Comparison of ENCODE assay signal across 18 cellular contexts in the genomic region with DNA sequence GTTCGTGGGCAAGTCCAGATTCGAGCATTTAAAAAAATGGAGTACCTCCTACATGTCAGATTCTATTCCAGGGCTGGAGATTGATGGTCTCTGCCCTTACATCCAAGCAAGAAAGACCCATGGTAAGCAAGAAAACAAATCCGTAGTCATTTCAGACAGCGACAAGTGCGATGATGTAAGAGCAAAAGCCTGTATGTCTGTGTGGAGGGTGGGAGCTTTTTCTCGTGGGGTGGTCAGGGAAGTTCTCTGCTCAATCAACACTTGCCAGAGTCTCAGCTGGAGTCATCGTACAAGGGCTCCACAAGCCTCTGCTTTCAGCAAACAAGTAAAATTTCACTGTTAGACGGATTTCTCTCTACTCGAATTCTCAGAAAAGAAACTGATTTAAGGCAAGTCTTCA.
"Had no signal": no experiment of that assay in that cellular context is flagged by ENCODE, and none has a peak within 500 bp of the region (broad histone marks: within the 10 kb centered on the region; RNA-seq: fewer than 3 reads in every experiment).

No MANE protein-coding gene starts in this region.

- H3K36me3 Mint-ChIP-seq: natural killer cell; stimulated activated memory B cell treated with anti-CD40 and anti-IgM and Interleukin-4, amounts not matched to agents 10 μg/mL and 1 μg/mL and 100 μg/mL, for 72 hours had no signal

- H3K36me3 ChIP-seq: gastrocnemius medialis, ovary, prostate gland, right lobe of liver, spleen, tibial nerve had no signal

- H3K27ac ChIP-seq: gastrocnemius medialis, ovary, prostate gland, right lobe of liver, spleen, testis, tibial nerve had no signal

- H3K9me3 ChIP-seq: gastrocnemius medialis, ovary, prostate gland, right lobe of liver, spleen, testis, tibial nerve had no signal

- H3K4me3 Mint-ChIP-seq: natural killer cell; neural crest cell; stimulated activated memory B cell treated with anti-CD40 and anti-IgM and Interleukin-4, amounts not matched to agents 10 μg/mL and 1 μg/mL and 100 μg/mL, for 72 hours; stimulated activated naive CD8-positive, alpha-beta T cell treated with anti-CD3 and anti-CD28 coated beads, Interleukin-15, Interleukin-2, amounts not matched to agents 100 ng/mL and 50 ng/mL, for 24 hours had no signal

- DNase-seq: effector memory CD4-positive, alpha-beta T cell; gastrocnemius medialis; kidney glomerular epithelial cell; natural killer cell; ovary; right lobe of liver; spleen; stimulated activated CD4-positive, alpha-beta T cell treated with anti-CD3 and anti-CD28 coated beads, Interleukin-15, amount 100 ng/mL, for 24 hours; stimulated activated CD4-positive, alpha-beta T cell treated with anti-CD3 and anti-CD28 coated beads, Interleukin-1b, Interleukin-23, amount 100 ng/mL, for 48 hours; stimulated activated CD4-positive, alpha-beta T cell treated with anti-CD3 and anti-CD28 coated beads, Interleukin-4, amount 100 ng/mL, for 24 hours; testis had no signal

- H3K4me3 ChIP-seq: gastrocnemius medialis, ovary, prostate gland, right lobe of liver, spleen, testis, tibial nerve had no signal

- H3K9me3 Mint-ChIP-seq: natural killer cell; neural crest cell; stimulated activated naive CD8-positive, alpha-beta T cell treated with anti-CD3 and anti-CD28 coated beads, Interleukin-15, Interleukin-2, amounts not matched to agents 100 ng/mL and 50 ng/mL, for 24 hours had no signal

- ATAC-seq: esophagus mucosa; gastrocnemius medialis; natural killer cell; right lobe of liver; stimulated activated memory B cell treated with anti-CD40 and anti-IgM and Interleukin-4, amounts not matched to agents 10 μg/mL and 1 μg/mL and 100 μg/mL, for 72 hours had no signal

- H3K27me3 ChIP-seq: gastrocnemius medialis, ovary, right lobe of liver, spleen, testis, tibial nerve had no signal

- H3K27me3 Mint-ChIP-seq: stimulated activated memory B cell treated with anti-CD40 and anti-IgM and Interleukin-4, amounts not matched to agents 10 μg/mL and 1 μg/mL and 100 μg/mL, for 72 hours; stimulated activated naive CD8-positive, alpha-beta T cell treated with anti-CD3 and anti-CD28 coated beads, Interleukin-15, Interleukin-2, amounts not matched to agents 100 ng/mL and 50 ng/mL, for 24 hours had no signal

- H3K4me1 Mint-ChIP-seq: natural killer cell; stimulated activated memory B cell treated with anti-CD40 and anti-IgM and Interleukin-4, amounts not matched to agents 10 μg/mL and 1 μg/mL and 100 μg/mL, for 72 hours had no signal

- FAIRE-seq: endometrium had no signal

- H3K4me1 ChIP-seq: gastrocnemius medialis, prostate gland, right lobe of liver, spleen, testis, tibial nerve had no signal

- H3K27ac Mint-ChIP-seq: natural killer cell; stimulated activated memory B cell treated with anti-CD40 and anti-IgM and Interleukin-4, amounts not matched to agents 10 μg/mL and 1 μg/mL and 100 μg/mL, for 72 hours; stimulated activated naive CD8-positive, alpha-beta T cell treated with anti-CD3 and anti-CD28 coated beads, Interleukin-15, Interleukin-2, amounts not matched to agents 100 ng/mL and 50 ng/mL, for 24 hours had no signal
